Comparison of ENCODE assay signal across 9 cellular contexts in genomic region chr7:116723959-116724529, GRCh38. TPM values are rescaled to one million over a fixed set of nuclear protein-coding genes. Genes with fewer than 3 reads are reported as not detected.
DNase-seq lines count a peak whose midpoint lies in the region; TF ChIP-seq lines count a peak whose summit lies in the region.
"Not testable (repeated sequence)": the region's sequence is repeated elsewhere in the genome, so short reads cannot be mapped to it uniquely, and the experiment has no call there.
"Had no signal": no experiment of that assay in that cellular context is flagged by ENCODE, and none has a peak within 500 bp of the region (broad histone marks: within the 10 kb centered on the region; RNA-seq: fewer than 3 reads in every experiment).

No MANE protein-coding gene starts in this region.

- not testable (repeated sequence) for H3K9me3 Mint-ChIP-seq in endodermal cell, neural progenitor cell

- H2AFZ ChIP-seq in neural progenitor cell (replicated peaks): peak overlapping the region; percentile 11

- CTCF ChIA-PET in RWPE1 (lab: Yijun Ruan, JAX): not testable (repeated sequence)

- not testable (repeated sequence) for H3K36me3 ChIP-seq in HAP-1 (replicated peaks); endodermal cell (ENCODE audit: control insufficient read depth, insufficient read depth, low read length); neural progenitor cell

- H3K27me3 Mint-ChIP-seq in endodermal cell (ENCODE audit: insufficient read depth); neural progenitor cell (ENCODE audit: insufficient read depth, low read depth): not testable (repeated sequence)

- not testable (repeated sequence) for H3K9ac ChIP-seq in endodermal cell (ENCODE audit: extremely low read depth, low read length, poor library complexity, severe bottlenecking); neural progenitor cell

- H3K9me3 ChIP-seq in HAP-1; endodermal cell (ENCODE audit: control insufficient read depth, low read length); neural progenitor cell (ENCODE audit: low read depth): not testable (repeated sequence)

- H3K4me3 Mint-ChIP-seq in endodermal cell: peak overlapping the region; percentile 60
- H3K4me3 Mint-ChIP-seq in neural progenitor cell: not testable (repeated sequence)

- POLR2A ChIA-PET in RWPE1 (lab: Yijun Ruan, JAX; ENCODE audit: low non-redundant PET): not testable (repeated sequence)

- peak overlapping the region; percentile 84 for H3K27ac Mint-ChIP-seq in endodermal cell
- not testable (repeated sequence) for H3K27ac Mint-ChIP-seq in neural progenitor cell

- H4K20me1 ChIP-seq in neural progenitor cell (ENCODE audit: low read depth): not testable (repeated sequence)

- H3K4me3 ChIP-seq in HAP-1: peak overlapping the region; percentile 42
- H3K4me3 ChIP-seq in endodermal cell (ENCODE audit: low read length); neural progenitor cell: not testable (repeated sequence)

- not testable (repeated sequence) for H3K4me1 ChIP-seq in HAP-1, neural progenitor cell
- peaks cover 15% of the 10 kb centered on the region for H3K4me1 ChIP-seq in endodermal cell (ENCODE audit: control insufficient read depth, insufficient read depth, low read length)

- 82 to 87% methylated on average over 3 to 24 of the region's 31 CpGs for WGBS in endodermal cell (ENCODE audit: insufficient coverage in 1 of 2, insufficient read length in 1 of 2), 2 experiments

- H3F3A ChIP-seq in neural progenitor cell (ENCODE audit: low read depth): not testable (repeated sequence)

- peaks cover 28% of the 10 kb centered on the region for H3K4me1 Mint-ChIP-seq in endodermal cell
- not testable (repeated sequence) for H3K4me1 Mint-ChIP-seq in neural progenitor cell

- DNase-seq in ELF-1 (ENCODE audit: low read depth, low spot score) (peak; percentile 43), HAP-1 (ENCODE audit: low spot score in 2 of 2) (peak in 1 of 2 experiments; percentile 80), NCI-H345 (lab: John Stamatoyannopoulos, UW) (peak; percentile 33), ureter (ENCODE audit: low spot score) (peak; percentile 60)
- DNase-seq in RWPE1 (ENCODE audit: low spot score); endodermal cell; neural progenitor cell (ENCODE audit: low spot score): not testable (repeated sequence)

- in situ Hi-C loops in HAP-1 (cut with MboI; ENCODE audit: low sequenced_read_pairs): not testable (repeated sequence)

- H3K36me3 Mint-ChIP-seq in endodermal cell (ENCODE audit: low read depth); neural progenitor cell: not testable (repeated sequence)

- peak overlapping the region; percentile 33 for H3K27ac ChIP-seq in RWPE1
- not testable (repeated sequence) for H3K27ac ChIP-seq in endodermal cell (ENCODE audit: low read depth, low read length); neural progenitor cell

- not testable (repeated sequence) for TF ChIP-seq CTCF in RWPE1 (conservative IDR thresholded peaks at IDR 0.05; ENCODE audit: low read depth); endodermal cell (conservative IDR thresholded peaks at IDR 0.05); neural progenitor cell (IDR thresholded peaks at IDR 0.05)

- H3K4me2 ChIP-seq in neural progenitor cell: not testable (repeated sequence)

- not testable (repeated sequence) for H3K27me3 ChIP-seq in HAP-1 (ENCODE audit: low read depth); endodermal cell (ENCODE audit: control insufficient read depth, insufficient read depth, low read length, poor library complexity, severe bottlenecking); neural progenitor cell

- not testable (repeated sequence) for H3K79me2 ChIP-seq in neural progenitor cell (ENCODE audit: low read depth)

RNA-seq across cellular contexts. Expression of gene MET, which starts 52.0 kb away (rescaled TPM):
- total RNA-seq in endodermal cell (1 to 10 TPM; 2.5 to 7.3 TPM), neural progenitor cell (ENCODE audit: low replicate concordance) (7.0 and 8.4 TPM in 2 replicates), ureter (54.1 TPM)
- 0.93 TPM for polyA plus RNA-seq in endodermal cell (2013, experiment 1 of 2)
- 0.58 TPM for polyA plus RNA-seq in endodermal cell (2013, experiment 2 of 2)
- total RNA-seq: CD8-positive, alpha-beta T cell had no signal
- polyA plus RNA-seq: CD14-positive monocyte had no signal
